In genomic region chr5:138978085-138978484, GRCh38 we compare ENCODE assay signal across 27 cellular contexts.
DNase-seq lines count a peak whose midpoint lies in the region; ATAC-seq and TF ChIP-seq lines count a peak whose summit lies in the region.
"Had no signal": no experiment of that assay in that cellular context is flagged by ENCODE, and none has a peak within 500 bp of the region (broad histone marks: within the 10 kb centered on the region; RNA-seq: fewer than 3 reads in every experiment).

No MANE protein-coding gene starts in this region.

- H3K4me3 Mint-ChIP-seq in nephron, result no peak overlapping the region
- H3K4me3 Mint-ChIP-seq: activated CD4-positive, alpha-beta T cell treated with anti-CD3 and anti-CD28 coated beads, Interleukin-2, amount 10 ng/mL, durations not matched to agents 24 days and 14 days; activated CD8-positive, alpha-beta memory T cell treated with anti-CD3 and anti-CD28 coated beads, Interleukin-2, amount 10 ng/mL, durations not matched to agents 7 days and 5 days; activated T-cell treated with anti-CD3 and anti-CD28 coated beads, Interleukin-2, amount 50 U/mL, for 72 hours; CD4-positive, CD25-positive, alpha-beta regulatory T cell; nephron progenitor cell; T-helper 2 cell treated with Interferon-gamma antibody and Interleukin-4, amounts not matched to agents 5 μg/mL and 100 μg/mL, for 36 hours had no signal

- no peaks in the 10 kb centered on the region for H3K27me3 Mint-ChIP-seq in nephron (ENCODE audit: low read depth)
- H3K27me3 Mint-ChIP-seq: activated CD4-positive, alpha-beta T cell treated with anti-CD3 and anti-CD28 coated beads, Interleukin-2, amount 10 ng/mL, durations not matched to agents 24 days and 14 days; activated CD8-positive, alpha-beta memory T cell treated with anti-CD3 and anti-CD28 coated beads, Interleukin-2, amount 10 ng/mL, durations not matched to agents 7 days and 5 days; CD4-positive, CD25-positive, alpha-beta regulatory T cell had no signal

- DNase-seq in EL (peak; percentile 57), M059J (ENCODE audit: low read depth) (peak; percentile 36), fibroblast of peridontal ligament (ENCODE audit: extremely low read depth) (peak; percentile 23), NCI-H2029 (lab: John Stamatoyannopoulos, UW) (no peak), CD1c-positive myeloid dendritic cell (ENCODE audit: extremely low spot score) (no peak), 8988T (no peak)
- DNase-seq: activated CD4-positive, alpha-beta T cell treated with anti-CD3 and anti-CD28 coated beads, Interleukin-2, amount 10 ng/mL, durations not matched to agents 24 days and 14 days; activated CD8-positive, alpha-beta memory T cell treated with anti-CD3 and anti-CD28 coated beads, Interleukin-2, amount 10 ng/mL, durations not matched to agents 7 days and 5 days; activated naive CD4-positive, alpha-beta T cell treated with Interleukin-2 at 50 U/mL for 16 hours; activated T-cell treated with anti-CD3 and anti-CD28 coated beads, Interleukin-2, amount 50 U/mL, for 72 hours; amygdala; CD4-positive, CD25-positive, alpha-beta regulatory T cell; Karpas-422; NCI-H1930; NCI-H345; NCI-H748 treated with DMSO at 0.1 percent for 48 hours; nephron progenitor cell; pancreas; right cardiac atrium; stimulated activated CD4-positive, alpha-beta T cell treated with anti-CD3 and anti-CD28 coated beads, Interleukin-12 subunit alpha, Interleukin-12 subunit beta, amount 100 ng/mL, for 4 hours; stimulated activated CD4-positive, alpha-beta T cell treated with anti-CD3 and anti-CD28 coated beads, Interleukin-4, amount 100 ng/mL, for 24 hours; stimulated activated naive CD4-positive, alpha-beta T cell; WERI-Rb-1 had no signal

- ATAC-seq in GM21381 (IDR thresholded peaks at IDR 0.05; ENCODE audit: unreplicated experiment), result no peak
- ATAC-seq: activated CD8-positive, alpha-beta memory T cell treated with anti-CD3 and anti-CD28 coated beads, Interleukin-2, amount 10 ng/mL, durations not matched to agents 7 days and 5 days; activated T-cell treated with anti-CD3 and anti-CD28 coated beads, Interleukin-2, amount 50 U/mL, for 72 hours; foreskin keratinocyte; pancreas; right cardiac atrium had no signal

- H3K27ac Mint-ChIP-seq in nephron, result peak overlapping the region in 2 of 3 experiments; percentile 7 to 77
- H3K27ac Mint-ChIP-seq: activated CD4-positive, alpha-beta T cell treated with anti-CD3 and anti-CD28 coated beads, Interleukin-2, amount 10 ng/mL, durations not matched to agents 24 days and 14 days; activated T-cell treated with anti-CD3 and anti-CD28 coated beads, Interleukin-2, amount 50 U/mL, for 72 hours; nephron progenitor cell; T-helper 2 cell treated with Interferon-gamma antibody and Interleukin-4, amounts not matched to agents 5 μg/mL and 100 μg/mL, for 36 hours had no signal

- peaks cover 46% of the 10 kb centered on the region for H3K4me1 Mint-ChIP-seq in nephron

- TF ChIP-seq CTCF in nephron (IDR thresholded peaks at IDR 0.05; ENCODE audit: unreplicated experiment in 3 of 3), result no peak

- peaks cover 3% of the 10 kb centered on the region for H3K36me3 Mint-ChIP-seq in nephron (ENCODE audit: low read depth)

- H3K9me3 Mint-ChIP-seq in nephron, result no peaks in the 10 kb centered on the region
- H3K9me3 Mint-ChIP-seq: activated CD4-positive, alpha-beta T cell treated with anti-CD3 and anti-CD28 coated beads, Interleukin-2, amount 10 ng/mL, durations not matched to agents 24 days and 14 days; activated T-cell treated with anti-CD3 and anti-CD28 coated beads, Interleukin-2, amount 50 U/mL, for 72 hours; CD4-positive, CD25-positive, alpha-beta regulatory T cell; nephron progenitor cell; T-helper 2 cell treated with Interferon-gamma antibody and Interleukin-4, amounts not matched to agents 5 μg/mL and 100 μg/mL, for 36 hours had no signal

Comparison
In these comparisons a context has a peak if more than half of its experiments do, and no peak if none do; other contexts are left out.
1. DNase-seq: peak in EL (single experiment), M059J (single experiment) and fibroblast of peridontal ligament (single experiment); none in NCI-H2029 (single experiment), CD1c-positive myeloid dendritic cell (single experiment) and 8988T (single experiment).